1 cellular context compared by ENCODE assay signal in the genomic region with DNA sequence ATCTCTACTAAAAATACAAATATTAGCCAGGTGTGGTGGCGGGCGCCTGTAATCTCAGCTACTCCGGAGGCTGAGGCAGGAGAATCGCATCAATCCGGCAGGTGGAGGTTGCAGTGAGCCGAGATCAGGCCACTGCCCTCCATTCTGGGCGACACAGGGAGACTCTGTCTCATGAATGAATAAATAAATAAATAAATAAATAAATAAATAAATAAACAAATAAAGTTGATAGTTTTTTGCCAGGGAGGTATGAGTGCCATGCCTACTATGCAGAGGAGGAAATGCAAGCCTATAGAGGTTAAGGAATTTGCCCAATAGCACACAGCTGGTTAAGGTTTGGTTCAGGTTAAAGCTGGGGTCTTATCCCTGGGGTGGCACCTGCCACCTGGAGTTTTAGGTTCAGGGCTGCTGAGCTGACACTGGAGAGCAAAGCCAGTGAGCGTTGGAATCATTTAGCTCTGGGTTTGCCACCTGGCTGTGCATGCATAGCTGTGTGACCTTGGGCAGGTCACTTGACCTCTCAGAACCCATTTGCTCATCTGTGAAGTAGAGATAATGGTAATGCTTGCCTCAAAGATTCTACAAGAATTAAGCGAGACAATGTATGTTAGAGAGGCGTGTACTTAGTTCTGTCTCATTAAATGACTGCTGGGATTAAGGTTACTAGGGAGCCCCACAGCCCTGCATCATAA.
TF ChIP-seq lines count a peak whose summit lies in the region.

No MANE protein-coding gene starts in this region.

TF ChIP-seq in H1, 55 proteins besides CTCF, POLR2A, EP300 and RAD21:
- TF ChIP-seq SRF (IDR thresholded peaks at IDR 0.05; ENCODE audit: low read depth, low read length) (no peak), KDM1A (IDR thresholded peaks at IDR 0.05; ENCODE audit: borderline replicate concordance, low read length) (peak; percentile 59; the same call in 1 of the 2 replicates), ZNF274 (IDR thresholded peaks at IDR 0.05; ENCODE audit: borderline replicate concordance, extremely low read depth, low read length) (no peak)
TF ChIP-seq in H1: peak in this region for 1.
